Comparison of ENCODE assay signal across 12 cellular contexts in the genomic region with DNA sequence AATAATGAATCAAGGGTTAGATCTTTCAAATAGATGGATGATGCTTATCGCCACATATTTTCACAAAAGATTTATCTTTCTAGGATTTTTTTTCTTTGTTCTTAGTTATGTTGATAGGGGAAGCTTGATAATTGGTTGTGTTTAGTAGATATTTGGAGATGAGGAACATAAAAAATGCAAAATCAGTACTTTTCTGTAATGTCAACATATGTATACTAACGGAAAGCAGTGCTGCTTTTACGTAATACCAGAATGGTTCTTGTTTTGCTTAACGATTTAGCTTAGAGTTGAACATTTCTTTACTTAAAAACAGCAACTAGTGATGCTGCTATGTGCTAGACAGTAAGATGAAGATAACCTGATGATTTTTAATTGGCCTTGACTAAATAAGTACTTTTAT. TPM values are rescaled to one million over a fixed set of nuclear protein-coding genes. Genes with fewer than 3 reads are reported as not detected.
DNase-seq lines count a peak whose midpoint lies in the region; ATAC-seq, FAIRE-seq and TF ChIP-seq lines count a peak whose summit lies in the region.
"Had no signal": no experiment of that assay in that cellular context is flagged by ENCODE, and none has a peak within 500 bp of the region (broad histone marks: within the 10 kb centered on the region; RNA-seq: fewer than 3 reads in every experiment).

No MANE protein-coding gene starts in this region.

- H3K4me3 ChIP-seq in A549 (no peak overlapping the region), DOHH2 (ENCODE audit: low read length) (0 out of 2 replicates have a peak overlapping the region, but pooled peaks have one; percentile 14), muscle layer of colon (ENCODE audit: low read depth in 1 of 2, low read length in 2 of 2) (no peak overlapping the region), ascending aorta (no peak overlapping the region), mucosa of descending colon (no peak overlapping the region)
- H3K4me3 ChIP-seq: thyroid gland had no signal

- ATAC-seq in A549, result no peak
- no peak for ATAC-seq in HG02870 (IDR thresholded peaks at IDR 0.05; ENCODE audit: unreplicated experiment)
- ATAC-seq in mucosa of descending colon, result no peak
- ATAC-seq: activated CD4-positive, CD25-positive, alpha-beta regulatory T cell treated with anti-CD3 and anti-CD28 coated beads, Interleukin-2, amount 50 U/mL, for 24 hours had no signal

- CTCF ChIA-PET in A549 (lab: Yijun Ruan, JAX), result no interaction called here

- no peaks in the 10 kb centered on the region for H3K27me3 Mint-ChIP-seq in activated naive CD8-positive, alpha-beta T cell

- H3K9me3 Mint-ChIP-seq in activated naive CD8-positive, alpha-beta T cell (ENCODE audit: low read depth), result no peaks in the 10 kb centered on the region

- intact Hi-C loops in ascending aorta (cut with DNase I) (loop anchor here (5.0 kb wide), 1 partner anchor 34 kb away; no protein-coding TSS in a partner anchor), mucosa of descending colon (cut with DNase I, micrococcal nuclease) (no loop called here)

- no peaks in the 10 kb centered on the region for H3K36me3 Mint-ChIP-seq in activated naive CD8-positive, alpha-beta T cell

- DNase-seq in A549 (ENCODE audit: low read depth in 1 of 2, low spot score in 1 of 2), result no peak
- no peak for DNase-seq in ascending aorta (ENCODE audit: low spot score in 2 of 2)
- no peak for DNase-seq in mucosa of descending colon
- no peak for DNase-seq in GM13976 (ENCODE audit: low spot score)
- DNase-seq: NCI-H1092; stimulated activated CD4-positive, alpha-beta T cell treated with anti-CD3 and anti-CD28 coated beads, Interleukin-2, amount 100 ng/mL, for 48 hours; thyroid gland had no signal

- POLR2A ChIA-PET in A549 (lab: Yijun Ruan, JAX), result no interaction called here

- 79% methylated on average over 4 of the region's 4 CpGs for WGBS in A549 (ENCODE audit: missing lambda C conversion rate)

- H3K27ac ChIP-seq in A549 (no peak overlapping the region), DOHH2 (ENCODE audit: low read depth, low read length) (no peak overlapping the region), muscle layer of colon (ENCODE audit: low read depth, low read length) (no peak overlapping the region), ascending aorta (peak overlapping the region in 1 of 2 donors; percentile 2)
- H3K27ac ChIP-seq: thyroid gland had no signal

- H4K20me1 ChIP-seq in DOHH2 (ENCODE audit: control insufficient read depth, insufficient read depth, low read depth, low read length), result peaks cover 9% of the 10 kb centered on the region; the same call in 1 of the 2 replicates

- no peak for TF ChIP-seq RAD21 in A549 (conservative IDR thresholded peaks at IDR 0.05 in 1 of 2, IDR thresholded peaks at IDR 0.05 in 1 of 2)

- no peak for TF ChIP-seq POLR2A in A549 (IDR thresholded peaks at IDR 0.05; ENCODE audit: low read length)

- H3K9me3 ChIP-seq in A549 (no peaks in the 10 kb centered on the region), DOHH2 (ENCODE audit: control insufficient read depth, insufficient read depth, low read length) (no peaks in the 10 kb centered on the region), muscle layer of colon (ENCODE audit: low read length) (no peaks in the 10 kb centered on the region), ascending aorta (no peaks in the 10 kb centered on the region), mucosa of descending colon (no peaks in the 10 kb centered on the region)
- H3K9me3 ChIP-seq: thyroid gland had no signal

- H3K27ac Mint-ChIP-seq in activated naive CD8-positive, alpha-beta T cell, result peak overlapping the region; percentile 66

- TF ChIP-seq EP300 in A549 (IDR thresholded peaks at IDR 0.05), result no peak

- no peak for TF ChIP-seq CTCF in A549 (IDR thresholded peaks at IDR 0.05)
- TF ChIP-seq CTCF in DOHH2 (IDR thresholded peaks at IDR 0.05; ENCODE audit: low read depth, low read length, poor library complexity, severe bottlenecking), result no peak
- no peak for TF ChIP-seq CTCF in ascending aorta (IDR thresholded peaks at IDR 0.05)
- no peak for TF ChIP-seq CTCF in mucosa of descending colon (IDR thresholded peaks at IDR 0.05)
- no peak for TF ChIP-seq CTCF in GM13976 (IDR thresholded peaks at IDR 0.05; ENCODE audit: borderline replicate concordance, control extremely low read depth, extremely low read depth, insufficient read depth, missing control alignments)

- FAIRE-seq in A549 (lab: Jason Lieb, UNC), result no peak

- H3K4me2 ChIP-seq in A549, result peak overlapping the region; percentile 99
- H3K4me2 ChIP-seq in DOHH2 (ENCODE audit: low read length), result peak overlapping the region; percentile 81

- peaks cover 6% of the 10 kb centered on the region; the same call in 1 of the 2 replicates for H3F3A ChIP-seq in DOHH2 (ENCODE audit: control insufficient read depth, insufficient read depth)

- H3K79me2 ChIP-seq in DOHH2 (ENCODE audit: control insufficient read depth, low read length), result peaks cover 60% of the 10 kb centered on the region

- peak overlapping the region; percentile 34 for H3K9ac ChIP-seq in muscle layer of colon (ENCODE audit: low read length)

- H3K4me1 ChIP-seq in A549, result peaks cover 22% of the 10 kb centered on the region; the same call in 2 of the 3 replicates
- peaks cover 37% of the 10 kb centered on the region for H3K4me1 ChIP-seq in DOHH2 (ENCODE audit: control insufficient read depth, low read length)
- peaks cover 25% of the 10 kb centered on the region for H3K4me1 ChIP-seq in muscle layer of colon (ENCODE audit: insufficient read depth, low read length)
- H3K4me1 ChIP-seq in ascending aorta, result peaks cover 0 to 34% of the 10 kb centered on the region in 2 donors
- H3K4me1 ChIP-seq in mucosa of descending colon (ENCODE audit: low read depth), result peaks cover 14% of the 10 kb centered on the region

- peaks cover 50% of the 10 kb centered on the region for H3K4me1 Mint-ChIP-seq in activated naive CD8-positive, alpha-beta T cell (ENCODE audit: low read depth)

- no peaks in the 10 kb centered on the region for H3K9me2 ChIP-seq in DOHH2 (replicated peaks; ENCODE audit: control insufficient read depth, low read length)

- peaks cover 45% of the 10 kb centered on the region for H3K36me3 ChIP-seq in DOHH2 (ENCODE audit: control insufficient read depth, low read length)
- no peaks in the 10 kb centered on the region for H3K36me3 ChIP-seq in muscle layer of colon (ENCODE audit: insufficient read depth, low read length)
- H3K36me3 ChIP-seq in ascending aorta, result peaks cover 0 to 4% of the 10 kb centered on the region in 2 donors
- no peaks in the 10 kb centered on the region for H3K36me3 ChIP-seq in mucosa of descending colon (ENCODE audit: low read depth)

- in situ Hi-C loops in GM13976 (cut with MboI; ENCODE audit: low sequenced_read_pairs, unreplicated experiment), result loop anchor here (25.0 kb wide), 2 partner anchors 199 to 299 kb away; no protein-coding TSS in a partner anchor

- H3K27me3 ChIP-seq in DOHH2 (ENCODE audit: control insufficient read depth, low read length) (peaks cover 2% of the 10 kb centered on the region; the same call in 1 of the 2 replicates), muscle layer of colon (ENCODE audit: control insufficient read depth in 1 of 2, insufficient read depth in 2 of 2, low read length in 2 of 2) (no peaks in the 10 kb centered on the region), ascending aorta (no peaks in the 10 kb centered on the region)
- H3K27me3 ChIP-seq: thyroid gland had no signal

- H3K4me3 Mint-ChIP-seq in activated naive CD8-positive, alpha-beta T cell, result peak overlapping the region; percentile 41

TF ChIP-seq in A549, 52 proteins besides CTCF, POLR2A, EP300 and RAD21 (continues in another document):
- TF ChIP-seq ZNF302 (CRISPR knock-in tag; IDR thresholded peaks at IDR 0.05), result no peak
- no peak for TF ChIP-seq PHF8 (IDR thresholded peaks at IDR 0.05; ENCODE audit: borderline replicate concordance, low read depth)
- TF ChIP-seq, protein P1, sequence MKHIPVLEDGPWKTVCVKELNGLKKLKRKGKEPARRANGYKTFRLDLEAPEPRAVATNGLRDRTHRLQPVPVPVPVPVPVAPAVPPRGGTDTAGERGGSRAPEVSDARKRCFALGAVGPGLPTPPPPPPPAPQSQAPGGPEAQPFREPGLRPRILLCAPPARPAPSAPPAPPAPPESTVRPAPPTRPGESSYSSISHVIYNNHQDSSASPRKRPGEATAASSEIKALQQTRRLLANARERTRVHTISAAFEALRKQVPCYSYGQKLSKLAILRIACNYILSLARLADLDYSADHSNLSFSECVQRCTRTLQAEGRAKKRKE (CRISPR knock-in tag; IDR thresholded peaks at IDR 0.05; ENCODE audit: low read depth), result no peak
- no peak for TF ChIP-seq NFE2L2 (conservative IDR thresholded peaks at IDR 0.05; ENCODE audit: low read length)
- no peak for TF ChIP-seq HDAC2 (IDR thresholded peaks at IDR 0.05)
- TF ChIP-seq TFCP2L1 (CRISPR knock-in tag; IDR thresholded peaks at IDR 0.05), result no peak
- TF ChIP-seq EHF (CRISPR knock-in tag; IDR thresholded peaks at IDR 0.05), result no peak
- no peak for TF ChIP-seq HOXB5 (CRISPR knock-in tag; IDR thresholded peaks at IDR 0.05)
- TF ChIP-seq KDM1A (IDR thresholded peaks at IDR 0.05; ENCODE audit: low read depth), result no peak
- TF ChIP-seq NPAS2 (CRISPR knock-in tag; IDR thresholded peaks at IDR 0.05; ENCODE audit: borderline replicate concordance), result no peak
- TF ChIP-seq MYC (IDR thresholded peaks at IDR 0.05; ENCODE audit: borderline replicate concordance, low read length), result no peak
- TF ChIP-seq TP53 (CRISPR knock-in tag; IDR thresholded peaks at IDR 0.05), result no peak
- no peak for TF ChIP-seq NR3C1 (IDR thresholded peaks at IDR 0.05)
- no peak for TF ChIP-seq FOSL2 (IDR thresholded peaks at IDR 0.05)
- TF ChIP-seq FOSL2 (CRISPR knock-in tag; IDR thresholded peaks at IDR 0.05), result no peak
- TF ChIP-seq ZC3H11A (IDR thresholded peaks at IDR 0.05), result no peak
- TF ChIP-seq, protein P2, sequence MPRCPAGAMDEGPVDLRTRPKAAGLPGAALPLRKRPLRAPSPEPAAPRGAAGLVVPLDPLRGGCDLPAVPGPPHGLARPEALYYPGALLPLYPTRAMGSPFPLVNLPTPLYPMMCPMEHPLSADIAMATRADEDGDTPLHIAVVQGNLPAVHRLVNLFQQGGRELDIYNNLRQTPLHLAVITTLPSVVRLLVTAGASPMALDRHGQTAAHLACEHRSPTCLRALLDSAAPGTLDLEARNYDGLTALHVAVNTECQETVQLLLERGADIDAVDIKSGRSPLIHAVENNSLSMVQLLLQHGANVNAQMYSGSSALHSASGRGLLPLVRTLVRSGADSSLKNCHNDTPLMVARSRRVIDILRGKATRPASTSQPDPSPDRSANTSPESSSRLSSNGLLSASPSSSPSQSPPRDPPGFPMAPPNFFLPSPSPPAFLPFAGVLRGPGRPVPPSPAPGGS (IDR thresholded peaks at IDR 0.05), result no peak
- no peak for TF ChIP-seq ZSCAN20 (CRISPR knock-in tag; IDR thresholded peaks at IDR 0.05)

RNA-seq across cellular contexts. Expression of a gene that starts 3.0 kb away (rescaled TPM):
- 50.8 and 56.7 TPM in 2 replicates for polyA plus RNA-seq in A549 (2011; rRNA removed)
- polyA plus RNA-seq in A549 (2012; cell fraction: cytosol; rRNA removed), result 6.4 and 6.5 TPM in 2 replicates
- 5.9 and 10.7 TPM in 2 replicates for polyA plus RNA-seq in A549 (2012; cell fraction: nucleus; rRNA removed)
- 18.7 to 21.8 TPM (median 21.7 TPM) in 3 replicates for polyA plus RNA-seq in A549 (2017; fragmentation: RNase III; extraction: RNeasy Plus Mini Kit Qiagen cat#74134 plus additional on column Dnase treatment)
- 29.2 and 31.1 TPM in 2 replicates for polyA minus RNA-seq in A549 (2011; rRNA and poly(A)+ RNA removed)
- 76.6 TPM for total RNA-seq in ascending aorta
- total RNA-seq in mucosa of descending colon, result 10 to 100 TPM; 58.9 to 85.1 (median 70.3) TPM
